ENCODE assay signal across 8 cellular contexts in genomic region chr17:16987830-16988601, GRCh38. TPM values are rescaled to one million over a fixed set of nuclear protein-coding genes. Genes with fewer than 3 reads are reported as not detected.
DNase-seq lines count a peak whose midpoint lies in the region; ATAC-seq and TF ChIP-seq lines count a peak whose summit lies in the region.

No MANE protein-coding gene starts in this region.

- no peak overlapping the region for H3K27ac ChIP-seq in RWPE2 (ENCODE audit: poor library complexity, severe bottlenecking)

- POLR2A ChIA-PET in AG04449 (lab: Yijun Ruan, JAX): interaction anchor here (0.6 to 1.0 kb wide), 3 partner anchors 46 to 293 kb away, joined by 3 to 4 read pairs (median 3); partner anchors contain the start of gene COPS3

- H3K27me3 ChIP-seq in RWPE2 (ENCODE audit: insufficient read depth, poor library complexity, severe bottlenecking): no peaks in the 10 kb centered on the region

- no peaks in the 10 kb centered on the region for H3K9me3 ChIP-seq in RWPE2 (ENCODE audit: severe bottlenecking)

- H3K9me3 Mint-ChIP-seq in activated naive CD4-positive, alpha-beta T cell treated with anti-CD3 and anti-CD28 coated beads, Interleukin-2, amount 10 ng/mL, durations not matched to agents 7 days and 5 days: no peaks in the 10 kb centered on the region
- H3K9me3 Mint-ChIP-seq in endothelial cell (ENCODE audit: unreplicated experiment): no peaks in the 10 kb centered on the region

- DNase-seq in AG04449 (ENCODE audit: low read depth, low spot score) (peak; percentile 49), RWPE2 (ENCODE audit: low spot score) (no peak), hepatic stellate cell (ENCODE audit: low spot score) (peak; percentile 94), endothelial cell (ENCODE audit: low spot score) (no peak)
- DNase-seq in activated naive CD4-positive, alpha-beta T cell treated with anti-CD3 and anti-CD28 coated beads, Interleukin-2, amount 10 ng/mL, durations not matched to agents 7 days and 5 days: peak; percentile 74
- DNase-seq in stimulated activated CD4-positive, alpha-beta T cell treated with anti-CD3 and anti-CD28 coated beads, Interleukin-15, amount 100 ng/mL, for 24 hours: peak; percentile 79

- H3K4me3 ChIP-seq in AG04449 (ENCODE audit: low read depth, low read length) (no peak overlapping the region), RWPE2 (ENCODE audit: severe bottlenecking) (no peak overlapping the region)

- CTCF ChIA-PET in AG04449 (lab: Yijun Ruan, JAX): interaction anchor here (1.0 to 2.7 kb wide), 6 partner anchors 10 to 399 kb away, joined by 3 to 9 read pairs (median 4); no protein-coding TSS in a partner anchor
- CTCF ChIA-PET in activated naive CD4-positive, alpha-beta T cell treated with anti-CD3 and anti-CD28 coated beads, Interleukin-2, amount 10 ng/mL, durations not matched to agents 7 days and 5 days (lab: Charles Lee): interaction anchor here (1.0 kb wide), 1 partner anchor 63 kb away, joined by 3 read pairs; no protein-coding TSS in a partner anchor

- H3K4me1 ChIP-seq in RWPE2 (ENCODE audit: insufficient read depth, poor library complexity, severe bottlenecking): no peaks in the 10 kb centered on the region

- peaks cover 2% of the 10 kb centered on the region for H3K36me3 Mint-ChIP-seq in activated naive CD4-positive, alpha-beta T cell treated with anti-CD3 and anti-CD28 coated beads, Interleukin-2, amount 10 ng/mL, durations not matched to agents 7 days and 5 days
- H3K36me3 Mint-ChIP-seq in endothelial cell (ENCODE audit: low read depth, unreplicated experiment): peaks cover 5% of the 10 kb centered on the region

- peak; percentile 64 for ATAC-seq in GM19023 (IDR thresholded peaks at IDR 0.05; ENCODE audit: unreplicated experiment)
- peak; percentile 69 for ATAC-seq in HG03095 (IDR thresholded peaks at IDR 0.05; ENCODE audit: unreplicated experiment)
- ATAC-seq in RWPE2 (ENCODE audit: low read depth): peak; percentile 72

- H3K4me1 Mint-ChIP-seq in activated naive CD4-positive, alpha-beta T cell treated with anti-CD3 and anti-CD28 coated beads, Interleukin-2, amount 10 ng/mL, durations not matched to agents 7 days and 5 days: peaks cover 34% of the 10 kb centered on the region
- H3K4me1 Mint-ChIP-seq in endothelial cell (ENCODE audit: unreplicated experiment): peaks cover 29% of the 10 kb centered on the region

- no peaks in the 10 kb centered on the region for H3K36me3 ChIP-seq in RWPE2 (ENCODE audit: low read depth)

- TF ChIP-seq CTCF in AG04449 (IDR thresholded peaks at IDR 0.05; ENCODE audit: insufficient read depth, low read length, missing control alignments) (no peak), RWPE2 (IDR thresholded peaks at IDR 0.05; ENCODE audit: poor library complexity, severe bottlenecking) (no peak), endothelial cell (IDR thresholded peaks at IDR 0.05; ENCODE audit: unreplicated experiment) (no peak)

- peak overlapping the region; percentile 90 for H3K27ac Mint-ChIP-seq in activated naive CD4-positive, alpha-beta T cell treated with anti-CD3 and anti-CD28 coated beads, Interleukin-2, amount 10 ng/mL, durations not matched to agents 7 days and 5 days
- no peak overlapping the region for H3K27ac Mint-ChIP-seq in endothelial cell (ENCODE audit: unreplicated experiment)

- H3K27me3 Mint-ChIP-seq in activated naive CD4-positive, alpha-beta T cell treated with anti-CD3 and anti-CD28 coated beads, Interleukin-2, amount 10 ng/mL, durations not matched to agents 7 days and 5 days: peaks cover 18% of the 10 kb centered on the region
- H3K27me3 Mint-ChIP-seq in endothelial cell (ENCODE audit: unreplicated experiment): peaks cover 13% of the 10 kb centered on the region

- H3K4me3 Mint-ChIP-seq in activated naive CD4-positive, alpha-beta T cell treated with anti-CD3 and anti-CD28 coated beads, Interleukin-2, amount 10 ng/mL, durations not matched to agents 7 days and 5 days: peak overlapping the region; percentile 19
- H3K4me3 Mint-ChIP-seq in endothelial cell (ENCODE audit: unreplicated experiment): no peak overlapping the region

RNA-seq across cellular contexts. Expression of gene TNFRSF13B, which starts 16.1 kb away (rescaled TPM):
- not detected for total RNA-seq in endothelial cell (ENCODE audit: unreplicated experiment)

RNA-seq across cellular contexts. Expression of gene MPRIP, which starts 54.2 kb away (rescaled TPM):
- total RNA-seq in endothelial cell (ENCODE audit: unreplicated experiment): 392 TPM

Comparison
In these comparisons a context has a peak if more than half of its experiments do, and no peak if none do; other contexts are left out.
1. DNase-seq: peak in AG04449 (single experiment), activated naive CD4-positive, alpha-beta T cell treated with anti-CD3 and anti-CD28 coated beads, Interleukin-2, amount 10 ng/mL, durations not matched to agents 7 days and 5 days (single experiment), hepatic stellate cell (single experiment) and stimulated activated CD4-positive, alpha-beta T cell treated with anti-CD3 and anti-CD28 coated beads, Interleukin-15, amount 100 ng/mL, for 24 hours (single experiment); none in RWPE2 (single experiment) and endothelial cell (single experiment).
2. Peak in every context shown above with its lines, with median percentiles within 50 percentile points of each other: ATAC-seq.